ENCODE assay signal across 8 cellular contexts in genomic region chr4:1191621-1192020, GRCh38. TPM values are rescaled to one million over a fixed set of nuclear protein-coding genes. Genes with fewer than 3 reads are reported as not detected.
DNase-seq lines count a peak whose midpoint lies in the region; ATAC-seq and TF ChIP-seq lines count a peak whose summit lies in the region.

No MANE protein-coding gene starts in this region.

- peak overlapping the region; percentile 16 to 87 (median 80) for H3K27ac ChIP-seq in gastroesophageal sphincter
- H3K27ac ChIP-seq in uterus = peak overlapping the region; percentile 93 to 99

- peaks cover 4% of the 10 kb centered on the region for H3K9me3 Mint-ChIP-seq in osteocyte (ENCODE audit: unreplicated experiment)

- H3K27me3 ChIP-seq in gastroesophageal sphincter (no peaks in the 10 kb centered on the region), uterus (no peaks in the 10 kb centered on the region)

- H3K4me1 ChIP-seq in gastroesophageal sphincter (peaks cover 10 to 52% (median 31%) of the 10 kb centered on the region in 3 donors), uterus (peaks cover 5 to 30% of the 10 kb centered on the region in 2 donors)

- in situ Hi-C loops in GM13976 (cut with MboI; ENCODE audit: low sequenced_read_pairs, unreplicated experiment) = no loop called here

- H3K27ac Mint-ChIP-seq in osteocyte (ENCODE audit: unreplicated experiment) = peak overlapping the region; percentile 94

- TF ChIP-seq EP300 in gastroesophageal sphincter (IDR thresholded peaks at IDR 0.05) = no peak

- TF ChIP-seq POLR2A in gastroesophageal sphincter (IDR thresholded peaks at IDR 0.05) (no peak), uterus (IDR thresholded peaks at IDR 0.05) (no peak)

- intact Hi-C loops in Right ventricle myocardium inferior (cut with DNase I) = no loop called here
- intact Hi-C loops in Right ventricle myocardium superior (cut with DNase I) = no loop called here
- intact Hi-C loops in uterus (cut with DNase I; ENCODE audit: low total_unique reads) = no loop called here

- no peak for ATAC-seq in Right ventricle myocardium inferior
- ATAC-seq in Right ventricle myocardium superior (ENCODE audit: poor library complexity) = no peak
- ATAC-seq in gastroesophageal sphincter = no peak
- no peak for ATAC-seq in HG03159 (IDR thresholded peaks at IDR 0.05; ENCODE audit: unreplicated experiment)

- no peaks in the 10 kb centered on the region for H3K9me3 ChIP-seq in gastroesophageal sphincter
- H3K9me3 ChIP-seq in uterus = no peaks in the 10 kb centered on the region

- H3K36me3 Mint-ChIP-seq in osteocyte (ENCODE audit: unreplicated experiment) = peaks cover 1% of the 10 kb centered on the region

- peak; percentile 56 for DNase-seq in Right ventricle myocardium inferior (ENCODE audit: missing footprints)
- no peak for DNase-seq in Right ventricle myocardium superior
- DNase-seq in osteocyte (ENCODE audit: extremely low spot score, unreplicated experiment) = peak; percentile 60
- peak in 1 of 2 donors; percentile 35 for DNase-seq in uterus
- no peak for DNase-seq in GM13976 (ENCODE audit: low spot score)
- DNase-seq in NCI-H2196 treated with DMSO at 0.1 percent for 48 hours (lab: John Stamatoyannopoulos, UW; ENCODE audit: unreplicated experiment) = no peak

- no peaks in the 10 kb centered on the region for H3K36me3 ChIP-seq in gastroesophageal sphincter
- no peaks in the 10 kb centered on the region for H3K36me3 ChIP-seq in uterus

- 62% methylated on average over 3 of the region's 5 CpGs; no CpG with 5 or more reads in 1 of the 2 donors for WGBS in gastroesophageal sphincter (ENCODE audit: low coverage in 1 of 2), 2 donors

- H3K27me3 Mint-ChIP-seq in osteocyte (ENCODE audit: unreplicated experiment) = peaks cover 2% of the 10 kb centered on the region

- peaks cover 40% of the 10 kb centered on the region for H3K4me1 Mint-ChIP-seq in osteocyte (ENCODE audit: unreplicated experiment)

- TF ChIP-seq CTCF in gastroesophageal sphincter (IDR thresholded peaks at IDR 0.05) = no peak
- TF ChIP-seq CTCF in osteocyte (IDR thresholded peaks at IDR 0.05) = no peak
- TF ChIP-seq CTCF in uterus (IDR thresholded peaks at IDR 0.05) = no peak
- no peak for TF ChIP-seq CTCF in GM13976 (IDR thresholded peaks at IDR 0.05; ENCODE audit: borderline replicate concordance, control extremely low read depth, extremely low read depth, insufficient read depth, missing control alignments)

- no peak overlapping the region for H3K4me3 Mint-ChIP-seq in osteocyte (ENCODE audit: unreplicated experiment)

- H3K4me3 ChIP-seq in gastroesophageal sphincter (no peak overlapping the region), uterus (no peak overlapping the region)

RNA-seq across cellular contexts. Expression of gene SPON2, which starts 19.2 kb away (rescaled TPM):
- total RNA-seq in Right ventricle myocardium inferior (22.6 TPM), Right ventricle myocardium superior (15.6 TPM), gastroesophageal sphincter (10 to 100 TPM; 16.3 to 72.5 (median 55.0) TPM), osteocyte (149 and 168 TPM in 2 replicates), uterus (100 to 1,000 TPM in 2 of 4 donors, 10 to 100 TPM in 2; 60.6 to 262 (median 115) TPM)

RNA-seq across cellular contexts. Expression of gene CTBP1, which starts 57.3 kb away (rescaled TPM):
- total RNA-seq in Right ventricle myocardium inferior = 121 TPM
- total RNA-seq in Right ventricle myocardium superior = 133 TPM
- total RNA-seq in gastroesophageal sphincter = 100 to 1,000 TPM; 126 to 271 (median 164) TPM
- 172 and 176 TPM in 2 replicates for total RNA-seq in osteocyte
- total RNA-seq in uterus = 100 to 1,000 TPM; 104 to 193 (median 162) TPM

Comparison
In these comparisons a context has a peak if more than half of its experiments do, and no peak if none do; other contexts are left out.
1. DNase-seq: peak in Right ventricle myocardium inferior (single experiment) and osteocyte (single experiment); none in Right ventricle myocardium superior (single experiment), GM13976 (single experiment) and NCI-H2196 treated with DMSO at 0.1 percent for 48 hours (single experiment).